In the genomic region with DNA sequence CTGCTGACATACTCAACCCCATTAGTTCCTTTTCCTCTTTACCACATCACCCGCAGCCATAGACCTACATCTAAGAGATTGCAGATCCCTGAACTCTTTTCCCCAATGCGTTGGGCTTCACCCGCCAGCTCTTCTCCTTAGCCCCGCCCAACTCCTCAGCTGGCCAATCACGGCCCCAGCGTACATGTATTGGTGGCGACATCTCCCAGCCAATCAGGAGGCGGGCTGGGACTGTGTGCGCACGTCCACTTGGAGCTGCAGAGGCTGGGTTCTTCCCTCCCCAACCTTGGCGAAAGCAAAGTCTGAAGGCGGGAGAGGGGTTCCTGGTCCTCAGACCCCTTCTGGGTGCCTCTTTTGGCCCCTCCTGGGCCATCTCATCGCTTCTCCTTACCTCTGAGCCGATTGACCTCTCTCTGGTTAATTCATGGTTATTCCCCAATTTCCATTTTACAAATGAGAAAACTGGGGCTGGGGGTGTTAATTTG, we compare ENCODE assay signal across 8 cellular contexts. TPM values are rescaled to one million over a fixed set of nuclear protein-coding genes. Genes with fewer than 3 reads are reported as not detected.
DNase-seq lines count a peak whose midpoint lies in the region; TF ChIP-seq lines count a peak whose summit lies in the region.

No MANE protein-coding gene starts in this region.

- H3K27me3 ChIP-seq in H7 (ENCODE audit: control insufficient read depth, insufficient read depth, low read length): peaks cover 59% of the 10 kb centered on the region

- POLR2A ChIA-PET in GM10248 (lab: Yijun Ruan, JAX): interaction anchor here (0.7 kb wide), 1 partner anchor 11 kb away, joined by 4 read pairs; a partner anchor contains a TSS

- peaks cover 8% of the 10 kb centered on the region for H3K36me3 Mint-ChIP-seq in activated CD4-positive, alpha-beta T cell treated with anti-CD3 and anti-CD28 coated beads, Interleukin-2, amount 10 ng/mL, durations not matched to agents 24 days and 14 days (ENCODE audit: low read depth)

- DNase-seq in GM10248 (ENCODE audit: extremely low spot score) (peak; percentile 94), H7 (peak; percentile 92), NCI-H1417 (lab: John Stamatoyannopoulos, UW) (peak; percentile 81 to 93 (median 92)), coronary artery (ENCODE audit: low spot score) (peak; percentile 95), left kidney (ENCODE audit: low read depth, low spot score) (peak; percentile 98), COR-L47 (lab: John Stamatoyannopoulos, UW) (no peak)
- DNase-seq in activated CD4-positive, alpha-beta T cell treated with anti-CD3 and anti-CD28 coated beads, Interleukin-2, amount 10 ng/mL, durations not matched to agents 24 days and 14 days: peak; percentile 96
- DNase-seq in stimulated activated CD4-positive, alpha-beta T cell treated with anti-CD3 and anti-CD28 coated beads, Interleukin-2, amount 100 ng/mL, for 24 hours: peak; percentile 84 to 85

- peaks cover 27% of the 10 kb centered on the region for H3K4me1 Mint-ChIP-seq in activated CD4-positive, alpha-beta T cell treated with anti-CD3 and anti-CD28 coated beads, Interleukin-2, amount 10 ng/mL, durations not matched to agents 24 days and 14 days

- TF ChIP-seq CTCF in GM10248 (IDR thresholded peaks at IDR 0.05; ENCODE audit: control extremely low read depth, extremely low read depth, low read depth, missing control alignments): no peak
- no peak for TF ChIP-seq CTCF in coronary artery (IDR thresholded peaks at IDR 0.05)

- intact Hi-C loops in activated CD4-positive, alpha-beta T cell treated with anti-CD3 and anti-CD28 coated beads, Interleukin-2, amount 10 ng/mL, durations not matched to agents 24 days and 14 days (cut with micrococcal nuclease): loop anchor here (1.0 kb wide), 1 partner anchor 11 kb away; a partner anchor contains a TSS

- peak overlapping the region; percentile 92 for H3K27ac Mint-ChIP-seq in activated CD4-positive, alpha-beta T cell treated with anti-CD3 and anti-CD28 coated beads, Interleukin-2, amount 10 ng/mL, durations not matched to agents 24 days and 14 days

- no peaks in the 10 kb centered on the region for H3K27me3 Mint-ChIP-seq in activated CD4-positive, alpha-beta T cell treated with anti-CD3 and anti-CD28 coated beads, Interleukin-2, amount 10 ng/mL, durations not matched to agents 24 days and 14 days

- peak overlapping the region; percentile 82 for H3K4me3 Mint-ChIP-seq in activated CD4-positive, alpha-beta T cell treated with anti-CD3 and anti-CD28 coated beads, Interleukin-2, amount 10 ng/mL, durations not matched to agents 24 days and 14 days

- H3K36me3 ChIP-seq in H7 (replicated peaks; ENCODE audit: control insufficient read depth, insufficient read depth, low read length): no peaks in the 10 kb centered on the region

- CTCF ChIA-PET in GM10248 (lab: Yijun Ruan, JAX): interaction anchor here (0.8 to 1.8 kb wide), 8 partner anchors 12 to 161 kb away, joined by 3 to 28 read pairs (median 3); no protein-coding TSS in a partner anchor

- H3K4me3 ChIP-seq in H7 (ENCODE audit: insufficient read depth, low read depth, low read length) (peak overlapping the region; percentile 38; the same call in 1 of the 2 replicates), coronary artery (peak overlapping the region; percentile 62)

- H3K27ac ChIP-seq in coronary artery: peak overlapping the region; percentile 80 to 86

- H3K9me3 Mint-ChIP-seq in activated CD4-positive, alpha-beta T cell treated with anti-CD3 and anti-CD28 coated beads, Interleukin-2, amount 10 ng/mL, durations not matched to agents 24 days and 14 days: no peaks in the 10 kb centered on the region

RNA-seq across cellular contexts. Expression of a gene that starts 11.0 kb away (rescaled TPM):
- total RNA-seq in H7 (2014; rRNA removed; shearing (Covaris generic)): 5.0 and 7.7 TPM in 2 replicates
- total RNA-seq in activated CD4-positive, alpha-beta T cell treated with anti-CD3 and anti-CD28 coated beads, Interleukin-2, amount 10 ng/mL, durations not matched to agents 24 days and 14 days: 23.6 and 26.3 TPM in 2 replicates

RNA-seq across cellular contexts. Expression of a gene that starts 28.0 kb away (rescaled TPM):
- 23.8 and 24.3 TPM in 2 replicates for total RNA-seq in H7 (2014; rRNA removed; shearing (Covaris generic))
- not detected in 2 replicates for total RNA-seq in activated CD4-positive, alpha-beta T cell treated with anti-CD3 and anti-CD28 coated beads, Interleukin-2, amount 10 ng/mL, durations not matched to agents 24 days and 14 days

Comparison
In these comparisons a context has a peak if more than half of its experiments do, and no peak if none do; other contexts are left out.
1. RNA of a gene that starts 28.0 kb away (total RNA-seq): 23.8 to 24.3 TPM in H7; not detected in activated CD4-positive, alpha-beta T cell treated with anti-CD3 and anti-CD28 coated beads, Interleukin-2, amount 10 ng/mL, durations not matched to agents 24 days and 14 days; every median in the first group is over 10 times any median in the second.